In genomic region chr2:144595686-144596073, GRCh38 we compare ENCODE assay signal across 15 cellular contexts.
DNase-seq lines count a peak whose midpoint lies in the region; ATAC-seq, FAIRE-seq and TF ChIP-seq lines count a peak whose summit lies in the region.
"Had no signal": no experiment of that assay in that cellular context is flagged by ENCODE, and none has a peak within 500 bp of the region (broad histone marks: within the 10 kb centered on the region; RNA-seq: fewer than 3 reads in every experiment).

No MANE protein-coding gene starts in this region.

- TF ChIP-seq EP300 in HepG2 (IDR thresholded peaks at IDR 0.05; ENCODE audit: low read depth in 2 of 2, low read length in 2 of 2) (no peak), HepG2 (CRISPR knock-in tag; IDR thresholded peaks at IDR 0.05; ENCODE audit: borderline replicate concordance) (no peak)

- no TSS peak for BruUV-seq in HepG2 (replicated peaks; lab: Mats Ljungman, UMichigan)

- peaks cover 16% of the 10 kb centered on the region for H3K4me1 ChIP-seq in skeletal muscle satellite cell (ENCODE audit: control insufficient read depth, insufficient read depth, low read length)
- H3K4me1 ChIP-seq in HepG2 (ENCODE audit: insufficient read depth, low read length): no peaks in the 10 kb centered on the region
- H3K4me1 ChIP-seq: Peyer's patch, prostate gland, testis had no signal

- ATAC-seq in GM18909 (IDR thresholded peaks at IDR 0.05; ENCODE audit: poor library complexity, unreplicated experiment) (peak; percentile 53), HepG2 (no peak), GM18520 (IDR thresholded peaks at IDR 0.05; ENCODE audit: unreplicated experiment) (no peak)
- ATAC-seq in effector memory CD8-positive, alpha-beta T cell (replicated peaks): no peak

- H3K4me1 Mint-ChIP-seq in effector memory CD8-positive, alpha-beta T cell (ENCODE audit: low read depth in 2 of 2): peaks cover 10 to 43% of the 10 kb centered on the region in 2 donors

- no peak for TF ChIP-seq POLR2A in HepG2 (IDR thresholded peaks at IDR 0.05; ENCODE audit: insufficient read depth in 1 of 2, low read depth in 2 of 2, low read length in 2 of 2)

- intact Hi-C loops in HepG2 (cut with micrococcal nuclease; ENCODE audit: unreplicated experiment): no loop called here

- no peaks in the 10 kb centered on the region for H3K79me2 ChIP-seq in HepG2 (ENCODE audit: insufficient read depth, low read length)

- H3K36me3 ChIP-seq in skeletal muscle satellite cell (ENCODE audit: insufficient read depth, low read length) (no peaks in the 10 kb centered on the region), HepG2 (replicated peaks in 1 of 2; ENCODE audit: control insufficient read depth in 1 of 2, insufficient read depth in 2 of 2, low read length in 2 of 2) (no peaks in the 10 kb centered on the region)
- H3K36me3 ChIP-seq: Peyer's patch, prostate gland had no signal

- POLR2A ChIA-PET in HepG2 (lab: Yijun Ruan, JAX): no interaction called here

- H3K27me3 ChIP-seq in HL-60 (ENCODE audit: insufficient read depth, poor library complexity, severe bottlenecking): no peaks in the 10 kb centered on the region
- H3K27me3 ChIP-seq in skeletal muscle satellite cell (ENCODE audit: control insufficient read depth, insufficient read depth, low read length): no peaks in the 10 kb centered on the region
- H3K27me3 ChIP-seq in HepG2 (ENCODE audit: control insufficient read depth in 1 of 2, insufficient read depth in 2 of 2, low read length in 2 of 2): 0 out of 5 replicates have a peak, but pooled peaks cover 0 to 1% of the 10 kb centered on the region in 2 experiments
- H3K27me3 ChIP-seq: Peyer's patch, testis had no signal

- peak overlapping the region; percentile 63 for H3K4me2 ChIP-seq in skeletal muscle satellite cell (ENCODE audit: low read length)
- no peak overlapping the region for H3K4me2 ChIP-seq in HepG2 (ENCODE audit: low read depth, low read length)

- in situ Hi-C loops in HepG2 (cut with HindIII; ENCODE audit: extremely low pct_ligation_motif_present, low pct_unique_long_range_greater_than_20kb): no loop called here

- DNase-seq in HL-60 (ENCODE audit: low read depth in 1 of 2, low spot score in 1 of 2): no peak
- no peak for DNase-seq in effector memory CD8-positive, alpha-beta T cell
- no peak for DNase-seq in HepG2 (ENCODE audit: low spot score)
- DNase-seq in AML-193 (lab: John Stamatoyannopoulos, UW): no peak
- no peak for DNase-seq in nucleus accumbens (lab: John Stamatoyannopoulos, UW)
- DNase-seq: activated T-cell treated with anti-CD3 and anti-CD28 coated beads, Interleukin-2, amount 50 U/mL, for 48 hours; NCI-H187; testis had no signal

- no peak overlapping the region for H3K4me3 ChIP-seq in HL-60 (replicated peaks; ENCODE audit: insufficient read depth, low read length)
- H3K4me3 ChIP-seq in skeletal muscle satellite cell (ENCODE audit: low read length): no peak overlapping the region
- H3K4me3 ChIP-seq in HepG2 (replicated peaks in 1 of 3; ENCODE audit: insufficient read depth in 1 of 3, low read depth in 2 of 3, low read length in 3 of 3): no peak overlapping the region
- H3K4me3 ChIP-seq: Peyer's patch, prostate gland, testis had no signal

- peak overlapping the region; percentile 35; the same call in 1 of the 2 replicates for H3K27ac ChIP-seq in HL-60 (replicated peaks)
- no peak overlapping the region for H3K27ac ChIP-seq in HepG2 (ENCODE audit: extremely low read length, insufficient read depth, low read length)
- H3K27ac ChIP-seq: Peyer's patch, prostate gland, testis, VCaP had no signal

- peak overlapping the region in 1 of 2 donors; percentile 56 for H3K4me3 Mint-ChIP-seq in effector memory CD8-positive, alpha-beta T cell

- H3K9ac ChIP-seq in skeletal muscle satellite cell (ENCODE audit: low read depth, low read length): no peak overlapping the region
- no peak overlapping the region for H3K9ac ChIP-seq in HepG2 (ENCODE audit: insufficient read depth, low read depth, low read length)

- CTCF ChIA-PET in HepG2 (lab: Yijun Ruan, JAX; ENCODE audit: low intra/inter-chr PET ratio, low total read pairs): no interaction called here

- H3K27ac Mint-ChIP-seq in effector memory CD8-positive, alpha-beta T cell: peak overlapping the region; percentile 77 to 92

- peaks cover 0 to under 1% of the 10 kb centered on the region in 2 donors for H3K9me3 Mint-ChIP-seq in effector memory CD8-positive, alpha-beta T cell

- H3K36me3 Mint-ChIP-seq in effector memory CD8-positive, alpha-beta T cell (ENCODE audit: insufficient read depth): peaks cover 4% of the 10 kb centered on the region

- no peak for FAIRE-seq in HepG2 (lab: Jason Lieb, UNC)
- FAIRE-seq: HTR-8/SVneo had no signal

- TF ChIP-seq CTCF in HL-60 (IDR thresholded peaks at IDR 0.05; ENCODE audit: insufficient read depth, low read length) (no peak), HepG2 (CRISPR knock-in tag; IDR thresholded peaks at IDR 0.05) (no peak)

- 13% methylated on average over 4 of the region's 4 CpGs for WGBS in HepG2 (ENCODE audit: low lambda C conversion rate)

- no peak overlapping the region for H2AFZ ChIP-seq in HepG2 (ENCODE audit: low read length)

- no peaks in the 10 kb centered on the region for H3K27me3 Mint-ChIP-seq in effector memory CD8-positive, alpha-beta T cell

- TF ChIP-seq RAD21 in HepG2 (CRISPR knock-in tag; IDR thresholded peaks at IDR 0.05): no peak

- H3K9me3 ChIP-seq in skeletal muscle satellite cell (replicated peaks; ENCODE audit: low read length) (no peaks in the 10 kb centered on the region), HepG2 (ENCODE audit: low read length) (no peaks in the 10 kb centered on the region)
- H3K9me3 ChIP-seq: Peyer's patch, prostate gland, testis had no signal

- no peaks in the 10 kb centered on the region for H4K20me1 ChIP-seq in HepG2 (ENCODE audit: insufficient read depth, low read length)

TF ChIP-seq in HepG2, 621 proteins besides CTCF, POLR2A, EP300 and RAD21 (continues in another document):
- TF ChIP-seq ZNF318 (CRISPR knock-in tag; IDR thresholded peaks at IDR 0.05): no peak
- TF ChIP-seq ZBTB38 (CRISPR knock-in tag; IDR thresholded peaks at IDR 0.05): no peak
- TF ChIP-seq MTF2 (CRISPR knock-in tag; IDR thresholded peaks at IDR 0.05; ENCODE audit: borderline replicate concordance): no peak
